8 cellular contexts compared by ENCODE assay signal in genomic region chr1:8598060-8598724, GRCh38.
DNase-seq lines count a peak whose midpoint lies in the region; ATAC-seq, FAIRE-seq and TF ChIP-seq lines count a peak whose summit lies in the region.

No MANE protein-coding gene starts in this region.

- peak overlapping the region; percentile 32 to 59 (median 46) for H3K27ac ChIP-seq in body of pancreas
- H3K27ac ChIP-seq in kidney (ENCODE audit: low read depth in 2 of 2, low read length in 2 of 2), result peak overlapping the region in 1 of 2 donors; percentile 11
- H3K27ac ChIP-seq in stomach smooth muscle (ENCODE audit: low read length), result peak overlapping the region; percentile 79

- H3K4me3 ChIP-seq in body of pancreas (no peak overlapping the region), kidney (ENCODE audit: low read length in 2 of 2) (no peak overlapping the region), stomach smooth muscle (ENCODE audit: low read length in 2 of 2) (peak overlapping the region; percentile 35 to 74)

- FAIRE-seq in kidney (lab: Jason Lieb, UNC), result no peak

- peak; percentile 50 to 72 (median 68) for DNase-seq in body of pancreas
- peak; percentile 60 for DNase-seq in kidney
- no peak for DNase-seq in activated naive CD4-positive, alpha-beta T cell treated with Interleukin-2 at 50 U/mL for 16 hours
- no peak for DNase-seq in DMS53 (lab: John Stamatoyannopoulos, UW)

- H3K4me1 ChIP-seq in body of pancreas, result peaks cover 34% of the 10 kb centered on the region
- peaks cover 5 to 12% of the 10 kb centered on the region in 2 donors for H3K4me1 ChIP-seq in kidney (ENCODE audit: control insufficient read depth in 1 of 2, insufficient read depth in 1 of 2, low read depth in 1 of 2, low read length in 2 of 2)
- H3K4me1 ChIP-seq in stomach smooth muscle (ENCODE audit: control insufficient read depth, insufficient read depth, low read length), result peaks cover 32% of the 10 kb centered on the region

- H3K9me3 ChIP-seq in body of pancreas (no peaks in the 10 kb centered on the region), kidney (ENCODE audit: control insufficient read depth in 1 of 2, low read length in 2 of 2) (no peaks in the 10 kb centered on the region), stomach smooth muscle (ENCODE audit: control insufficient read depth in 2 of 2, low read length in 2 of 2) (no peaks in the 10 kb centered on the region)

- ATAC-seq in body of pancreas (peak; percentile 86), GM19395 (IDR thresholded peaks at IDR 0.05; ENCODE audit: unreplicated experiment) (no peak), GM18870 (IDR thresholded peaks at IDR 0.05; ENCODE audit: unreplicated experiment) (no peak)

- intact Hi-C loops in body of pancreas (cut with DNase I), result no loop called here
- intact Hi-C loops in kidney (cut with DNase I), result no loop called here

- H3K36me3 ChIP-seq in body of pancreas (replicated peaks in 1 of 2; ENCODE audit: insufficient read depth in 1 of 2, low read depth in 2 of 2) (no peaks in the 10 kb centered on the region), kidney (ENCODE audit: control insufficient read depth in 1 of 2, insufficient read depth in 2 of 2, low read length in 2 of 2) (no peaks in the 10 kb centered on the region), stomach smooth muscle (ENCODE audit: control insufficient read depth in 2 of 2, insufficient read depth in 2 of 2, low read length in 2 of 2) (no peaks in the 10 kb centered on the region)

- TF ChIP-seq CTCF in LNCAP (IDR thresholded peaks at IDR 0.05), result peak; percentile 41; the same call in 1 of the 2 replicates
- TF ChIP-seq CTCF in body of pancreas (IDR thresholded peaks at IDR 0.05), result peak; percentile 8 to 74 (median 62)
- peak; percentile 42 for TF ChIP-seq CTCF in kidney (IDR thresholded peaks at IDR 0.05; ENCODE audit: borderline replicate concordance, extremely low read depth, insufficient read depth)

- H3K9ac ChIP-seq in kidney (ENCODE audit: low read length in 2 of 2), result peak overlapping the region in 1 of 2 donors; percentile 25
- peak overlapping the region; percentile 34 to 62 for H3K9ac ChIP-seq in stomach smooth muscle (ENCODE audit: low read length in 2 of 2)

- H3K27me3 ChIP-seq in body of pancreas (no peaks in the 10 kb centered on the region), stomach smooth muscle (ENCODE audit: control insufficient read depth in 1 of 2, insufficient read depth in 2 of 2, low read length in 2 of 2) (no peaks in the 10 kb centered on the region)

- WGBS in body of pancreas, 2 donors, result 20 to 32% methylated on average over 9 to 15 of the region's 15 CpGs

- TF ChIP-seq POLR2A in body of pancreas (IDR thresholded peaks at IDR 0.05), result no peak

Comparison
In these comparisons a context has a peak if more than half of its experiments do, and no peak if none do; other contexts are left out.
1. DNase-seq: peak in body of pancreas (4 of 4) and kidney (single experiment); none in activated naive CD4-positive, alpha-beta T cell treated with Interleukin-2 at 50 U/mL for 16 hours (single experiment) and DMS53 (single experiment).
2. H3K4me3 ChIP-seq: peak in stomach smooth muscle (2 of 2); none in body of pancreas (0 of 2) and kidney (0 of 2).
3. Peak in every context shown above with its lines, with median percentiles within 50 percentile points of each other: CTCF ChIP-seq.